Comparison of ENCODE assay signal across 15 cellular contexts in the genomic region with DNA sequence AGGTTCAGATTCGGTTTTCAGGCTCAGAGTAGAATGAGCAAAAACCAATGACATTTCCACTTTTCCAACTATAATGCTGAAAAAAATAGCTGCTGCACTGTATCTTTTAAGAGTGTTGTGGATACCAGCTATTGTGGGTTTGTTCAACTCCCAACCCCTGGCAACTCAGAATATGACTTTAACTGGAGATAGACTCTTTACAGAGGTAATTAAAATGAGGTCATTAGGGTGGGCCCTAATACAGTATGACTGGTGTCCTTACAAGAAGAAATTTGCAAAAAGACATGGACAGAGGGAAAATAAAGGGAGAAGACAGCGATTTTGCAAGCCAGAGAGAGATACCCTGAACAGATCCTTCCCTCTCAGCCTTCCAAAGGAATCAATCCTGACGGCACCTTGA.
"Had no signal": no experiment of that assay in that cellular context is flagged by ENCODE, and none has a peak within 500 bp of the region (broad histone marks: within the 10 kb centered on the region; RNA-seq: fewer than 3 reads in every experiment).

No MANE protein-coding gene starts in this region.

- H3K27me3 ChIP-seq: tibial nerve, vagina had no signal

- H3K27ac Mint-ChIP-seq: activated naive CD4-positive, alpha-beta T cell treated with anti-CD3 and anti-CD28 coated beads, Interleukin-2, amount 10 ng/mL, durations not matched to agents 7 days and 5 days had no signal

- H3K9me3 ChIP-seq: tibial nerve, vagina had no signal

- H3K27ac ChIP-seq: epithelial cell of prostate, tibial nerve, vagina, VCaP had no signal

- H3K4me3 ChIP-seq: coronary artery, lung, skin epidermis, tibial nerve, vagina had no signal

- H3K4me1 Mint-ChIP-seq: activated naive CD4-positive, alpha-beta T cell treated with anti-CD3 and anti-CD28 coated beads, Interleukin-2, amount 10 ng/mL, durations not matched to agents 7 days and 5 days had no signal

- H3K27me3 Mint-ChIP-seq: activated naive CD4-positive, alpha-beta T cell treated with anti-CD3 and anti-CD28 coated beads, Interleukin-2, amount 10 ng/mL, durations not matched to agents 7 days and 5 days had no signal

- DNase-seq: activated CD4-positive, alpha-beta T cell treated with anti-CD3 and anti-CD28 coated beads for 4 hours; activated CD8-positive, alpha-beta memory T cell treated with anti-CD3 and anti-CD28 coated beads for 24 hours; activated naive CD4-positive, alpha-beta T cell treated with anti-CD3 and anti-CD28 coated beads, Interleukin-2, amount 10 ng/mL, durations not matched to agents 7 days and 5 days; caudate nucleus; effector CD8-positive, alpha-beta T cell; left colon; natural killer cell; occipital lobe had no signal

- H3K4me3 Mint-ChIP-seq: activated naive CD4-positive, alpha-beta T cell treated with anti-CD3 and anti-CD28 coated beads, Interleukin-2, amount 10 ng/mL, durations not matched to agents 7 days and 5 days; natural killer cell had no signal

- H3K36me3 ChIP-seq: vagina had no signal

- H3K9me3 Mint-ChIP-seq: activated naive CD4-positive, alpha-beta T cell treated with anti-CD3 and anti-CD28 coated beads, Interleukin-2, amount 10 ng/mL, durations not matched to agents 7 days and 5 days; natural killer cell had no signal
